25 cellular contexts compared by ENCODE assay signal in the genomic region with DNA sequence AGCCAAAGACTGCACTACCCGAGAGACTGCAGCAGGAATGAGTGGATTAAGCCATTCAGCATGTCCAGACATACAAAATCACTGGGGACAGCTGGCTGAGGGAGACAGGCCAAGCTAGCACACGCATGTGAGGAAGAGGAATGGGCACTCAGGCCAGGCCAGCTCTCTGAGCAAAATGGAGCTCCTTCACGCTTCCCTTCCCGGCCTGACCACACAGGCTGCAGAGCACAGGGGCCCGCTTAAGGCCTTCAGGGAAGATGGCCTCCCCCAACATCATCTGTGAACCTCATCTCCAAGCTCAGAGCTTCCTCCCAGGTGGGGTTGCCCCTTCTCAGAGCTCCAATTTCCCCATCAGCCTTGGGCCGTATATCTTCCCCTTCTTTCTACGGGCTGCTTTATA. TPM values are rescaled to one million over a fixed set of nuclear protein-coding genes. Genes with fewer than 3 reads are reported as not detected.
A peak's percentile ranks its signal among the peaks of the same experiment; 100 is the strongest.
DNase-seq lines count a peak whose midpoint lies in the region; ATAC-seq, FAIRE-seq and TF ChIP-seq lines count a peak whose summit lies in the region.
"Had no signal": no experiment of that assay in that cellular context is flagged by ENCODE, and none has a peak within 500 bp of the region (broad histone marks: within the 10 kb centered on the region; RNA-seq: fewer than 3 reads in every experiment).

No MANE protein-coding gene starts in this region.

- H2BK5ac ChIP-seq in neuronal stem cell (ENCODE audit: low read length), result no peak overlapping the region

- no peak overlapping the region for H3K9ac ChIP-seq in neuronal stem cell (ENCODE audit: low read depth, low read length, poor library complexity)
- H3K9ac ChIP-seq: parathyroid adenoma had no signal

- intact Hi-C loops in cardiac septum (cut with DNase I), result no loop called here
- intact Hi-C loops in Right ventricle myocardium superior (cut with DNase I), result no loop called here

- no peaks in the 10 kb centered on the region for H3K36me3 ChIP-seq in bronchial epithelial cell (ENCODE audit: control insufficient read depth, insufficient read depth, low read length)
- peaks cover 0 to 2% of the 10 kb centered on the region in 2 donors for H3K36me3 ChIP-seq in neuronal stem cell (replicated peaks in 1 of 2; ENCODE audit: control insufficient read depth in 2 of 2, insufficient read depth in 2 of 2, low read length in 2 of 2)
- H3K36me3 ChIP-seq: ascending aorta, heart right ventricle, SJCRH30, uterus had no signal

- no peak overlapping the region for H3K23ac ChIP-seq in neuronal stem cell (ENCODE audit: low read depth, low read length, poor library complexity)

- no peak overlapping the region for H3K4ac ChIP-seq in neuronal stem cell (ENCODE audit: low read length)

- peak overlapping the region; percentile 47 for H2AK5ac ChIP-seq in neuronal stem cell (ENCODE audit: low read depth, low read length)

- peaks cover 8% of the 10 kb centered on the region for H3K27me3 ChIP-seq in bronchial epithelial cell (ENCODE audit: control insufficient read depth, insufficient read depth, low read length)
- H3K27me3 ChIP-seq in neuronal stem cell (ENCODE audit: control insufficient read depth in 3 of 3, insufficient read depth in 3 of 3, low read depth in 1 of 3, low read length in 3 of 3), result peaks cover 0 to 10% (median 0%) of the 10 kb centered on the region in 3 experiments
- H3K27me3 ChIP-seq: ascending aorta, heart right ventricle, uterus had no signal

- WGBS in neuronal stem cell (ENCODE audit: extremely low coverage in 2 of 2, insufficient read length in 2 of 2, insufficient replicate concordance in 1 of 2), 2 donors, result no CpG with 5 or more reads among the region's 7 CpGs

- peaks cover 23% of the 10 kb centered on the region for H3K27me3 Mint-ChIP-seq in activated T-cell treated with anti-CD3 and anti-CD28 coated beads, Interleukin-2, amount 50 U/mL, for 24 hours

- no peaks in the 10 kb centered on the region for H3K36me3 Mint-ChIP-seq in activated T-cell treated with anti-CD3 and anti-CD28 coated beads, Interleukin-2, amount 50 U/mL, for 24 hours (ENCODE audit: low read depth)
- H3K36me3 Mint-ChIP-seq: CD4-positive, alpha-beta memory T cell had no signal

- peak overlapping the region; percentile 45 for H3K18ac ChIP-seq in neuronal stem cell (ENCODE audit: low read length)

- H3K4me3 Mint-ChIP-seq in activated T-cell treated with anti-CD3 and anti-CD28 coated beads, Interleukin-2, amount 50 U/mL, for 24 hours, result no peak overlapping the region
- H3K4me3 Mint-ChIP-seq: activated T-cell treated with anti-CD3 and anti-CD28 coated beads, Interleukin-2, amount 50 U/mL, for 72 hours; CD4-positive, alpha-beta memory T cell had no signal

- peak; percentile 84 for FAIRE-seq in bronchial epithelial cell (lab: Jason Lieb, UNC)
- FAIRE-seq: endometrium, GM18507 had no signal

- H3K14ac ChIP-seq in neuronal stem cell (ENCODE audit: low read length), result no peak overlapping the region

- no peak overlapping the region for H2BK12ac ChIP-seq in neuronal stem cell (ENCODE audit: low read length)

- no peaks in the 10 kb centered on the region for H3K79me1 ChIP-seq in neuronal stem cell (ENCODE audit: low read depth, low read length)

- H2BK15ac ChIP-seq in neuronal stem cell (ENCODE audit: low read length), result no peak overlapping the region

- no peak overlapping the region for H3K4me3 ChIP-seq in bronchial epithelial cell (ENCODE audit: low read depth, low read length)
- no peak overlapping the region for H3K4me3 ChIP-seq in neuronal stem cell (ENCODE audit: low read length in 2 of 2)
- H3K4me3 ChIP-seq: ascending aorta, heart right ventricle, lung, SJCRH30, uterus had no signal

- no peak overlapping the region for H3K27ac Mint-ChIP-seq in activated T-cell treated with anti-CD3 and anti-CD28 coated beads, Interleukin-2, amount 50 U/mL, for 24 hours
- H3K27ac Mint-ChIP-seq: activated T-cell treated with anti-CD3 and anti-CD28 coated beads, Interleukin-2, amount 50 U/mL, for 72 hours; CD4-positive, alpha-beta memory T cell had no signal

- no peak overlapping the region for H2AFZ ChIP-seq in neuronal stem cell (ENCODE audit: low read length)
- H2AFZ ChIP-seq: parathyroid adenoma had no signal

- peak; percentile 59 for DNase-seq in cardiac septum (ENCODE audit: low spot score)
- DNase-seq in Right ventricle myocardium superior, result no peak
- DNase-seq in bronchial epithelial cell (ENCODE audit: low read depth), result no peak
- DNase-seq in neuronal stem cell (ENCODE audit: low spot score), result no peak
- no peak for DNase-seq in NCI-H2081 treated with DMSO at 0.1 percent for 48 hours (lab: John Stamatoyannopoulos, UW)
- DNase-seq in activated T-cell treated with anti-CD3 and anti-CD28 coated beads, Interleukin-2, amount 50 U/mL, for 24 hours, result no peak
- DNase-seq in NCI-H510A (lab: John Stamatoyannopoulos, UW), result no peak
- DNase-seq in HUDEP-2 (lab: John Stamatoyannopoulos, UW; ENCODE audit: unreplicated experiment in 76 of 76), result no peak
- DNase-seq: ACHN; activated naive CD4-positive, alpha-beta T cell treated with anti-CD3 and anti-CD28 coated beads, Interleukin-2, amount 50 U/mL, for 16 hours; activated T-cell treated with anti-CD3 and anti-CD28 coated beads, Interleukin-2, amount 50 U/mL, for 72 hours; CD4-positive, alpha-beta memory T cell; NCI-H526; OCI-M1; stimulated activated CD4-positive, alpha-beta T cell treated with anti-CD3 and anti-CD28 coated beads, Interleukin-4, amount 100 ng/mL, for 4 hours had no signal

- H3K9me3 ChIP-seq in neuronal stem cell (replicated peaks in 1 of 2; ENCODE audit: control insufficient read depth in 2 of 2, insufficient read depth in 1 of 2, low read depth in 1 of 2, low read length in 2 of 2), result no peaks in the 10 kb centered on the region
- H3K9me3 ChIP-seq: ascending aorta, heart right ventricle, SJCRH30, uterus had no signal

- H3K4me2 ChIP-seq in neuronal stem cell (ENCODE audit: insufficient read depth, low read length, poor library complexity, severe bottlenecking), result no peak overlapping the region

- H3K4me1 ChIP-seq in neuronal stem cell (ENCODE audit: control insufficient read depth in 2 of 2, insufficient read depth in 1 of 2, low read depth in 1 of 2, low read length in 2 of 2), result peaks cover 0 to 15% of the 10 kb centered on the region in 2 donors
- H3K4me1 ChIP-seq: parathyroid adenoma, uterus had no signal

- no peak overlapping the region for H2BK120ac ChIP-seq in neuronal stem cell (ENCODE audit: low read depth, low read length)

- no peak for TF ChIP-seq CTCF in bronchial epithelial cell (IDR thresholded peaks at IDR 0.05; ENCODE audit: insufficient read depth, low read length, severe bottlenecking)

- H3K4me1 Mint-ChIP-seq in activated T-cell treated with anti-CD3 and anti-CD28 coated beads, Interleukin-2, amount 50 U/mL, for 24 hours (ENCODE audit: low read depth), result no peaks in the 10 kb centered on the region
- H3K4me1 Mint-ChIP-seq: CD4-positive, alpha-beta memory T cell had no signal

- H4K8ac ChIP-seq in neuronal stem cell (ENCODE audit: low read depth, low read length), result no peak overlapping the region

- no peak for ATAC-seq in Right ventricle myocardium superior (ENCODE audit: poor library complexity)
- ATAC-seq: activated T-cell treated with anti-CD3 and anti-CD28 coated beads, Interleukin-2, amount 50 U/mL, for 72 hours had no signal

- no peak overlapping the region for H3K27ac ChIP-seq in neuronal stem cell (replicated peaks; ENCODE audit: low read length)
- H3K27ac ChIP-seq: ascending aorta, parathyroid adenoma, SJCRH30, uterus had no signal

- no peak overlapping the region for H4K91ac ChIP-seq in neuronal stem cell (ENCODE audit: low read depth, low read length, poor library complexity)

- H3K9me3 Mint-ChIP-seq in activated T-cell treated with anti-CD3 and anti-CD28 coated beads, Interleukin-2, amount 50 U/mL, for 24 hours, result no peaks in the 10 kb centered on the region
- H3K9me3 Mint-ChIP-seq: activated T-cell treated with anti-CD3 and anti-CD28 coated beads, Interleukin-2, amount 50 U/mL, for 72 hours; CD4-positive, alpha-beta memory T cell had no signal

RNA-seq across cellular contexts. Expression of gene DCANP1, which starts 8.4 kb away (rescaled TPM):
- total RNA-seq in cardiac septum (not detected), Right ventricle myocardium superior (not detected), bronchial epithelial cell (not detected in 2 replicates)
- not detected for polyA plus RNA-seq in neuronal stem cell (2013, experiment 1 of 2)
- polyA plus RNA-seq in neuronal stem cell (2013, experiment 2 of 2), result not detected
- total RNA-seq: activated T-cell treated with anti-CD3 and anti-CD28 coated beads, Interleukin-2, amount 50 U/mL, for 72 hours; ascending aorta; CD4-positive, alpha-beta memory T cell; heart right ventricle; myocyte; SJCRH30; T-helper 1 cell treated with Interleukin-12 subunit alpha and Interleukin-12 subunit beta and Interleukin-4 antibody, amounts not matched to agents 30 ng/mL and 1 ng/mL, for 36 hours; uterus had no signal
- polyA plus RNA-seq: CD4-positive, alpha-beta memory T cell; heart right ventricle had no signal

RNA-seq across cellular contexts. Expression of gene TIFAB, which starts 13.4 kb away (rescaled TPM):
- total RNA-seq in cardiac septum, result not detected
- not detected for total RNA-seq in Right ventricle myocardium superior
- not detected in 2 replicates for total RNA-seq in bronchial epithelial cell
- polyA plus RNA-seq in neuronal stem cell (2013, experiment 1 of 2), result not detected
- polyA plus RNA-seq in neuronal stem cell (2013, experiment 2 of 2), result not detected
- total RNA-seq: activated T-cell treated with anti-CD3 and anti-CD28 coated beads, Interleukin-2, amount 50 U/mL, for 72 hours; ascending aorta; myocyte; SJCRH30; T-helper 1 cell treated with Interleukin-12 subunit alpha and Interleukin-12 subunit beta and Interleukin-4 antibody, amounts not matched to agents 30 ng/mL and 1 ng/mL, for 36 hours had no signal
- polyA plus RNA-seq: CD4-positive, alpha-beta memory T cell had no signal

RNA-seq across cellular contexts. Expression of gene MACROH2A1, which starts 39.7 kb away (rescaled TPM):
- total RNA-seq in cardiac septum, result 112 TPM
- 102 TPM for total RNA-seq in Right ventricle myocardium superior
- total RNA-seq in bronchial epithelial cell, result 235 and 257 TPM in 2 replicates
- 191 TPM for polyA plus RNA-seq in neuronal stem cell (2013, experiment 1 of 2)
- polyA plus RNA-seq in neuronal stem cell (2013, experiment 2 of 2), result 193 TPM
